8 cellular contexts compared by ENCODE assay signal in the genomic region with DNA sequence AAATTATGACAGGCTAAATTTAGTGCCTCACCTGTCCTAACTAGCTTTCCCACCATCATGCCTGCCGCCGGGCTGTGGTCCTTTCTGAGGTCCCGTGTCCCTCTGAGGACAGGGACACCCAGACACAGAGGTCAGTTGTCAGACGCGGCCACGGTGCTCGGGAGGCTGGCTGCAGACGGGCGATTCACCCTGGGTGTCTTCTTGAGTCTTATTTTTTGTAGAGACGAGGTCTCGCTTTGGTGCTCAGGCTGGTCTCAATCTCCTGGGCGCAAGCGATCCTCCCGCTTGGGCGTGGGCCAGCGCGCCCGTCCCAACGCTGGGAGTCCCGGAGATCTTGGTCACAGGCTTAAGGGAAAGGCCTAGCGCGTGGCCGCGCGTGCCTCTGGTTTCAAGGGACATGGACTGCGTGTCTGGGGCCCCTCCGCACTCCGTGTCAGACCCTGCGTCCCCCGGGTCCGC. TPM values are rescaled to one million over a fixed set of nuclear protein-coding genes. Genes with fewer than 3 reads are reported as not detected.
A peak's percentile ranks its signal among the peaks of the same experiment; 100 is the strongest.
DNase-seq lines count a peak whose midpoint lies in the region; ATAC-seq and TF ChIP-seq lines count a peak whose summit lies in the region.

No MANE protein-coding gene starts in this region.

- H3K27me3 ChIP-seq in iPS-15b (ENCODE audit: control insufficient read depth, insufficient read depth, low read length) (peaks cover 23% of the 10 kb centered on the region), smooth muscle cell (ENCODE audit: low read depth) (no peaks in the 10 kb centered on the region)

- peak overlapping the region; percentile 68 for H2AFZ ChIP-seq in smooth muscle cell (ENCODE audit: low read depth)

- ATAC-seq in HG03097 (IDR thresholded peaks at IDR 0.05; ENCODE audit: low FRiP score, unreplicated experiment) (peak; percentile 14), HG02678 (IDR thresholded peaks at IDR 0.05; ENCODE audit: unreplicated experiment) (no peak), HG03175 (IDR thresholded peaks at IDR 0.05; ENCODE audit: unreplicated experiment) (no peak), HG02852 (IDR thresholded peaks at IDR 0.05; ENCODE audit: unreplicated experiment) (no peak)
- no peak for ATAC-seq in activated naive CD8-positive, alpha-beta T cell treated with anti-CD3 and anti-CD28 coated beads, Interleukin-2, amount 50 U/mL, for 24 hours

- H3K4me1 ChIP-seq in iPS-15b (ENCODE audit: control insufficient read depth, insufficient read depth, low read length) = peaks cover 2% of the 10 kb centered on the region
- H3K4me1 ChIP-seq in smooth muscle cell (ENCODE audit: low read depth) = peaks cover 14% of the 10 kb centered on the region

- peaks cover 27% of the 10 kb centered on the region for H3K4me1 Mint-ChIP-seq in activated naive CD8-positive, alpha-beta T cell treated with anti-CD3 and anti-CD28 coated beads, Interleukin-2, amount 50 U/mL, for 24 hours

- H3K4me3 ChIP-seq in AG09309 (ENCODE audit: control insufficient read depth, low read depth, low read length) (peak overlapping the region; percentile 74), iPS-15b (ENCODE audit: low read depth, low read length) (peak overlapping the region; percentile 76), smooth muscle cell (peak overlapping the region; percentile 58)

- no peaks in the 10 kb centered on the region for H3K9me3 ChIP-seq in iPS-15b (ENCODE audit: control insufficient read depth, insufficient read depth, low read length)
- H3K9me3 ChIP-seq in smooth muscle cell (replicated peaks; ENCODE audit: low read depth) = no peaks in the 10 kb centered on the region

- H3K79me2 ChIP-seq in smooth muscle cell (ENCODE audit: low read depth) = peaks cover 30% of the 10 kb centered on the region

- H3K36me3 ChIP-seq in iPS-15b (ENCODE audit: control insufficient read depth, insufficient read depth, low read length) (no peaks in the 10 kb centered on the region), smooth muscle cell (ENCODE audit: low read depth) (no peaks in the 10 kb centered on the region)

- H3K4me3 Mint-ChIP-seq in activated naive CD8-positive, alpha-beta T cell treated with anti-CD3 and anti-CD28 coated beads, Interleukin-2, amount 50 U/mL, for 24 hours = peak overlapping the region; percentile 66

- WGBS in smooth muscle cell (ENCODE audit: low lambda C conversion rate) = 20% methylated on average over 31 of the region's 31 CpGs

- peaks cover 10% of the 10 kb centered on the region for H3F3A ChIP-seq in smooth muscle cell (ENCODE audit: low read depth)

- peak overlapping the region; percentile 50 for H3K27ac Mint-ChIP-seq in activated naive CD8-positive, alpha-beta T cell treated with anti-CD3 and anti-CD28 coated beads, Interleukin-2, amount 50 U/mL, for 24 hours

- DNase-seq in AG09309 (ENCODE audit: low read depth) = no peak
- no peak for DNase-seq in activated naive CD8-positive, alpha-beta T cell treated with anti-CD3 and anti-CD28 coated beads, Interleukin-2, amount 50 U/mL, for 24 hours
- DNase-seq in smooth muscle cell (lab: John Stamatoyannopoulos, UW; ENCODE audit: unreplicated experiment) = peak; percentile 57

- H3K9me3 Mint-ChIP-seq in activated naive CD8-positive, alpha-beta T cell treated with anti-CD3 and anti-CD28 coated beads, Interleukin-2, amount 50 U/mL, for 24 hours = no peaks in the 10 kb centered on the region

- TF ChIP-seq CTCF in AG09309 (IDR thresholded peaks at IDR 0.05; ENCODE audit: control insufficient read depth, insufficient read depth, low read depth, low read length, missing control alignments) = no peak
- no peak for TF ChIP-seq CTCF in smooth muscle cell (IDR thresholded peaks at IDR 0.05; ENCODE audit: borderline replicate concordance, insufficient read depth, poor library complexity, severe bottlenecking)

- H3K4me2 ChIP-seq in smooth muscle cell = peak overlapping the region; percentile 95

- H4K20me1 ChIP-seq in smooth muscle cell (ENCODE audit: low read depth) = peaks cover 35% of the 10 kb centered on the region

- H3K9ac ChIP-seq in iPS-15b (ENCODE audit: low read depth, low read length) = no peak overlapping the region
- peak overlapping the region; percentile 79 for H3K9ac ChIP-seq in smooth muscle cell (ENCODE audit: low read depth)

- peak overlapping the region; percentile 68 for H3K27ac ChIP-seq in smooth muscle cell (ENCODE audit: low read depth)

- H3K36me3 Mint-ChIP-seq in activated naive CD8-positive, alpha-beta T cell treated with anti-CD3 and anti-CD28 coated beads, Interleukin-2, amount 50 U/mL, for 24 hours (ENCODE audit: low read depth) = peaks cover 8% of the 10 kb centered on the region

- H3K27me3 Mint-ChIP-seq in activated naive CD8-positive, alpha-beta T cell treated with anti-CD3 and anti-CD28 coated beads, Interleukin-2, amount 50 U/mL, for 24 hours = peaks cover 14% of the 10 kb centered on the region

RNA-seq across cellular contexts. Expression of a gene that starts 0.8 kb away (rescaled TPM):
- total RNA-seq in smooth muscle cell = 9.0 and 19.5 TPM in 2 replicates
- polyA plus RNA-seq in smooth muscle cell = 20.4 and 25.7 TPM in 2 replicates

RNA-seq across cellular contexts. Expression of a gene that starts 23.0 kb away (rescaled TPM):
- total RNA-seq in smooth muscle cell = 7.3 and 18.2 TPM in 2 replicates
- polyA plus RNA-seq in smooth muscle cell = 15.4 and 21.2 TPM in 2 replicates

RNA-seq across cellular contexts. Expression of a gene that starts 27.7 kb away (rescaled TPM):
- total RNA-seq in smooth muscle cell = 189 and 218 TPM in 2 replicates
- polyA plus RNA-seq in smooth muscle cell = 421 and 523 TPM in 2 replicates

RNA-seq across cellular contexts. Expression of a gene that starts 42.9 kb away (rescaled TPM):
- total RNA-seq in smooth muscle cell = 53.6 and 57.1 TPM in 2 replicates
- polyA plus RNA-seq in smooth muscle cell = 80.0 and 99.9 TPM in 2 replicates

RNA-seq across cellular contexts. Expression of a gene that starts 54.3 kb away (rescaled TPM):
- 80.8 and 84.6 TPM in 2 replicates for total RNA-seq in smooth muscle cell
- polyA plus RNA-seq in smooth muscle cell = 155 and 160 TPM in 2 replicates
